In the genomic region with DNA sequence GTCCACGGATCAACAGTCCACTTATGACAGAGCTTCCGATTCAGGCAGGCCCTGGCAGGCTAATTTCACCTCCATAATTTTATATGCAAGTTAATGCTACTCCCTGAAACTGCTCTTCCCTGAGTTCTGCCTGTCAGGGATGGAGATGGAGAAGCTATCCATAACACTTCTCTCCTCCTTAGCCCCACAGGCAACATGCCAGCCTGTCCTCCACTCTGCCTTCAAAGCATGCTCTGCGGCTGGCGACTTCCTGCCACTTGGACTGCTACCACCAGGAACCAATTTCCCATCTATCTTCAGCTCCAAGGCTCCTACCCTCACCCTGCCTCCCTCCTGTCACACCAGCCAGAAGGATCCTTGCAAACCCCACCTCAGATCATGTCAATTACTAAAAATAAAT, we compare ENCODE assay signal across 34 cellular contexts. TPM values are rescaled to one million over a fixed set of nuclear protein-coding genes. Genes with fewer than 3 reads are reported as not detected.
"Had no signal": no experiment of that assay in that cellular context is flagged by ENCODE, and none has a peak within 500 bp of the region (broad histone marks: within the 10 kb centered on the region; RNA-seq: fewer than 3 reads in every experiment).

No MANE protein-coding gene starts in this region.

- H3K36me3 ChIP-seq: WERI-Rb-1 had no signal

- H3K9ac ChIP-seq: KMS-11 had no signal

- H3K4me2 ChIP-seq: KMS-11 had no signal

- DNase-seq: activated CD4-positive, alpha-beta memory T cell treated with anti-CD3 and anti-CD28 coated beads, Interleukin-2, amount 10 ng/mL, durations not matched to agents 7 days and 5 days; activated CD4-positive, alpha-beta T cell treated with anti-CD3 and anti-CD28 coated beads for 1 hour; activated CD4-positive, alpha-beta T cell treated with anti-CD3 and anti-CD28 coated beads for 48 hours; activated CD4-positive, CD25-positive, alpha-beta regulatory T cell; activated CD8-positive, alpha-beta memory T cell treated with anti-CD3 and anti-CD28 coated beads for 24 hours; activated CD8-positive, alpha-beta memory T cell treated with anti-CD3 and anti-CD28 coated beads, Interleukin-2, amount 10 ng/mL, durations not matched to agents 7 days and 5 days; activated CD8-positive, alpha-beta memory T cell treated with anti-CD3 and anti-CD28 coated beads, Interleukin-2, amount 50 U/mL, for 48 hours; activated effector memory CD4-positive, alpha-beta T cell treated with Interleukin-2 at 50 U/mL for 16 hours; activated naive CD4-positive, alpha-beta T cell treated with anti-CD3 and anti-CD28 coated beads, Interleukin-2, amount 10 ng/mL, durations not matched to agents 7 days and 5 days; activated naive CD8-positive, alpha-beta T cell treated with anti-CD3 and anti-CD28 coated beads, Interleukin-2, amount 50 U/mL, for 24 hours; activated T-cell treated with anti-CD3 and anti-CD28 coated beads, Interleukin-2, amount 50 U/mL, for 48 hours; anterior cingulate cortex; central memory CD4-positive, alpha-beta T cell; NCI-H1436; NCI-H1694; NCI-H1930; NCI-H2081 treated with DMSO at 0.1 percent for 48 hours; NCI-H2171; NCI-H226; NCI-H524; NCI-H82; NK-92 treated with Interleukin-12 subunit alpha and Interleukin-12 subunit beta, amount 100 ng/mL, for 24 hours; SW 1271; T-helper 1 cell; T-helper 2 cell; T-helper 9 cell; WERI-Rb-1 had no signal

- H3K27ac ChIP-seq: KMS-11, RWPE1, WERI-Rb-1 had no signal

- FAIRE-seq: RCC 7860 had no signal

RNA-seq across cellular contexts. Expression of a gene that starts 35.4 kb away (rescaled TPM):
- total RNA-seq: activated CD4-positive, alpha-beta memory T cell treated with anti-CD3 and anti-CD28 coated beads, Interleukin-2, amount 10 ng/mL, durations not matched to agents 7 days and 5 days; activated CD8-positive, alpha-beta memory T cell treated with anti-CD3 and anti-CD28 coated beads, Interleukin-2, amount 10 ng/mL, durations not matched to agents 7 days and 5 days; bronchial epithelial cell; LHCN-M2; PC-3; Right ventricle myocardium inferior had no signal
